In the genomic region with DNA sequence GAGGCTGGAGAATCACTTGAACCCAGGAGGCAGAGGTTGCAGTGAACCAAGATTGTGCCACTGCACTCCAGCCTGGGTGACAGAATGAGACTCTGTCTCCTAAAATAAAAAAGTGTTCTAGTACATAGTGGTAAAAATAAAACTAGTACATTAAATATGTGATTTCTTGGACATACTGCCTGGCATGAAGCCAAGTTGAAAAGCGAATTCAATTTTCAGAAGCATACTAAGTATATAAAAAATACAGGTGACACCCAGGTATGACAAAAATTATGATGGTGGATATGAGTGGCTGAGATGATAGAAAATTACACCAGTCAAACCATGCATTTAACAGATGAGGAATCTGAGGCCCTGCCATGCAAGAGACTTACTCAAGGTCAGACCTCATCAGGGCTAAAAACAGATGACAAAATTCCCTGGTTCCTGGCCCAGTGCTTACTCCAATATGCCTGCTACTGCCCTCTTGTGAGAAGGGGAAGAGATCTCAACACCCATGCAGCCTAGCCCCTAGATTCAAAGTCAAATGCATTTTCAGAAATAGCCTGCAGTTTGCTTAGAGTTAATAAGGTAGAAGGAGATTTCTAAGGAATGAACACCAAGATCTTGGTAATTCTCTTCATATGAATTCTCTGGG, we compare ENCODE assay signal across 14 cellular contexts. TPM values are rescaled to one million over a fixed set of nuclear protein-coding genes. Genes with fewer than 3 reads are reported as not detected.
DNase-seq lines count a peak whose midpoint lies in the region; ATAC-seq and TF ChIP-seq lines count a peak whose summit lies in the region.
"Had no signal": no experiment of that assay in that cellular context is flagged by ENCODE, and none has a peak within 500 bp of the region (broad histone marks: within the 10 kb centered on the region; RNA-seq: fewer than 3 reads in every experiment).

No MANE protein-coding gene starts in this region.

- H3K27me3 Mint-ChIP-seq in brain = no peaks in the 10 kb centered on the region
- H3K27me3 Mint-ChIP-seq: naive thymus-derived CD4-positive, alpha-beta T cell; stimulated activated naive CD8-positive, alpha-beta T cell treated with anti-CD3 and anti-CD28 coated beads, Interleukin-15, amount 100 ng/mL, for 72 hours had no signal

- peaks cover 83% of the 10 kb centered on the region for H3K4me1 Mint-ChIP-seq in brain

- H3K9me3 Mint-ChIP-seq in brain = no peaks in the 10 kb centered on the region
- H3K9me3 Mint-ChIP-seq: naive thymus-derived CD4-positive, alpha-beta T cell; stimulated activated naive CD8-positive, alpha-beta T cell treated with anti-CD3 and anti-CD28 coated beads, Interleukin-15, amount 100 ng/mL, for 72 hours had no signal

- H3K4me3 ChIP-seq in AG10803 (ENCODE audit: low read length) = no peak overlapping the region
- no peak overlapping the region for H3K4me3 ChIP-seq in LNCaP clone FGC (ENCODE audit: low read depth, low read length)
- H3K4me3 ChIP-seq: BLaER1 treated with 17β-estradiol and CSF1 and Interleukin-3, amounts not matched to agents 10 nM and 100 nM; GM12878 had no signal

- H3K36me3 Mint-ChIP-seq in brain = no peaks in the 10 kb centered on the region
- H3K36me3 Mint-ChIP-seq: naive thymus-derived CD4-positive, alpha-beta T cell had no signal

- peak; percentile 69 for ATAC-seq in left lobe of liver
- ATAC-seq: GM12878; naive thymus-derived CD4-positive, alpha-beta T cell; stimulated activated naive CD8-positive, alpha-beta T cell treated with anti-CD3 and anti-CD28 coated beads, Interleukin-15, amount 100 ng/mL, for 72 hours had no signal

- TF ChIP-seq CTCF in AG10803 (conservative IDR thresholded peaks at IDR 0.05; ENCODE audit: low read length) (peak; percentile 47), LNCaP clone FGC (IDR thresholded peaks at IDR 0.05; ENCODE audit: control insufficient read depth, extremely low read depth, insufficient read depth) (0 out of 2 replicates have a peak, but pooled peaks have one; percentile 9), brain (conservative IDR thresholded peaks at IDR 0.05) (no peak)

- H3K27ac Mint-ChIP-seq in brain = peak overlapping the region; percentile 61 to 80 (median 78)
- H3K27ac Mint-ChIP-seq: naive thymus-derived CD4-positive, alpha-beta T cell; stimulated activated naive CD8-positive, alpha-beta T cell treated with anti-CD3 and anti-CD28 coated beads, Interleukin-15, amount 100 ng/mL, for 72 hours had no signal

- H3K4me3 Mint-ChIP-seq in brain = no peak overlapping the region
- H3K4me3 Mint-ChIP-seq: naive thymus-derived CD4-positive, alpha-beta T cell; stimulated activated naive CD8-positive, alpha-beta T cell treated with anti-CD3 and anti-CD28 coated beads, Interleukin-15, amount 100 ng/mL, for 72 hours had no signal

- DNase-seq in AG10803 (ENCODE audit: low read depth) (peak; percentile 75), LNCaP clone FGC (ENCODE audit: low read depth) (no peak), left lobe of liver (ENCODE audit: low spot score) (no peak), NCI-H345 (lab: John Stamatoyannopoulos, UW) (no peak), SW480 (ENCODE audit: low spot score) (no peak), UCSD-AML1 (lab: John Stamatoyannopoulos, UW; ENCODE audit: unreplicated experiment) (no peak)
- no peak for DNase-seq in stimulated activated naive CD4-positive, alpha-beta T cell treated with Interleukin-2 at 50 U/mL for 16 hours (lab: John Stamatoyannopoulos, UW)
- DNase-seq: activated T-cell treated with anti-CD3 and anti-CD28 coated beads, Interleukin-2, amount 50 U/mL, for 48 hours; KG1; naive thymus-derived CD4-positive, alpha-beta T cell; stimulated activated naive CD8-positive, alpha-beta T cell treated with anti-CD3 and anti-CD28 coated beads, Interleukin-15, amount 100 ng/mL, for 72 hours had no signal

RNA-seq across cellular contexts. Expression of gene GNPDA1, which starts 46.6 kb away (rescaled TPM):
- polyA plus RNA-seq in brain (ENCODE audit: insufficient read depth, low read depth, low replicate concordance) = 66.1 TPM
- total RNA-seq in left lobe of liver = 8.8 TPM

RNA-seq across cellular contexts. Expression of gene NDFIP1, which starts 49.2 kb away (rescaled TPM):
- polyA plus RNA-seq in brain (ENCODE audit: insufficient read depth, low read depth, low replicate concordance) = 108 TPM
- total RNA-seq in left lobe of liver = 46.7 TPM

Comparison
In these comparisons a context has a peak if more than half of its experiments do, and no peak if none do; other contexts are left out.
1. CTCF ChIP-seq: peak in AG10803 (single experiment) and LNCaP clone FGC (single experiment); none in brain (0 of 2).